22 cellular contexts compared by ENCODE assay signal in genomic region chr5:6676702-6677101, GRCh38. TPM values are rescaled to one million over a fixed set of nuclear protein-coding genes. Genes with fewer than 3 reads are reported as not detected.
A peak's percentile ranks its signal among the peaks of the same experiment; 100 is the strongest.
DNase-seq lines count a peak whose midpoint lies in the region; ATAC-seq and TF ChIP-seq lines count a peak whose summit lies in the region.
"Had no signal": no experiment of that assay in that cellular context is flagged by ENCODE, and none has a peak within 500 bp of the region (broad histone marks: within the 10 kb centered on the region; RNA-seq: fewer than 3 reads in every experiment).

No MANE protein-coding gene starts in this region.

- peaks cover 3% of the 10 kb centered on the region for H3K9me3 Mint-ChIP-seq in activated CD4-positive, alpha-beta T cell treated with anti-CD3 and anti-CD28 coated beads, Interleukin-2, amount 10 ng/mL, durations not matched to agents 24 days and 14 days
- no peaks in the 10 kb centered on the region for H3K9me3 Mint-ChIP-seq in activated naive CD8-positive, alpha-beta T cell treated with anti-CD3 and anti-CD28 coated beads, Interleukin-2, amount 50 U/mL, for 24 hours
- H3K9me3 Mint-ChIP-seq: activated CD4-positive, alpha-beta memory T cell treated with anti-CD3 and anti-CD28 coated beads, Interleukin-2, amount 10 ng/mL, durations not matched to agents 7 days and 5 days had no signal

- TF ChIP-seq CTCF in foreskin fibroblast (IDR thresholded peaks at IDR 0.05; ENCODE audit: low read depth, low read length) = no peak
- TF ChIP-seq CTCF in tibial artery (IDR thresholded peaks at IDR 0.05) = no peak
- no peak for TF ChIP-seq CTCF in GM13976 (IDR thresholded peaks at IDR 0.05; ENCODE audit: borderline replicate concordance, control extremely low read depth, extremely low read depth, insufficient read depth, missing control alignments)

- intact Hi-C loops in activated CD4-positive, alpha-beta T cell treated with anti-CD3 and anti-CD28 coated beads, Interleukin-2, amount 10 ng/mL, durations not matched to agents 24 days and 14 days (cut with micrococcal nuclease) = no loop called here
- intact Hi-C loops in tibial artery (cut with DNase I; ENCODE audit: low total_unique reads) = no loop called here

- in situ Hi-C loops in GM13976 (cut with MboI; ENCODE audit: low sequenced_read_pairs, unreplicated experiment) = no loop called here

- peak; percentile 22 for DNase-seq in activated CD4-positive, alpha-beta T cell treated with anti-CD3 and anti-CD28 coated beads, Interleukin-2, amount 10 ng/mL, durations not matched to agents 24 days and 14 days
- DNase-seq in activated CD4-positive, alpha-beta T cell treated with anti-CD3 and anti-CD28 coated beads, Interleukin-2, amount 50 U/mL, for 4 hours = no peak
- DNase-seq in RKO (ENCODE audit: low spot score) (peak; percentile 51), foreskin fibroblast (peak; percentile 11 to 27), tibial artery (no peak), GM13976 (ENCODE audit: low spot score) (no peak)
- no peak for DNase-seq in activated naive CD8-positive, alpha-beta T cell treated with anti-CD3 and anti-CD28 coated beads, Interleukin-2, amount 50 U/mL, for 24 hours
- DNase-seq: activated CD4-positive, alpha-beta memory T cell treated with anti-CD3 and anti-CD28 coated beads, Interleukin-2, amount 10 ng/mL, durations not matched to agents 7 days and 5 days; activated T-cell treated with anti-CD3 and anti-CD28 coated beads for 4 hours; amygdala; KG1; NCI-H1105; NCI-H2081 treated with DMSO at 0.1 percent for 48 hours; NCI-H446; psoas muscle; T-helper 2 cell; upper lobe of left lung had no signal

- no peak overlapping the region for H3K4me3 ChIP-seq in foreskin fibroblast (ENCODE audit: low read depth in 1 of 2, low read length in 2 of 2)
- no peak overlapping the region for H3K4me3 ChIP-seq in tibial artery
- H3K4me3 ChIP-seq: psoas muscle, SJSA1, smooth muscle cell, upper lobe of left lung had no signal

- H3K36me3 ChIP-seq in tibial artery = peaks cover 0 to 6% (median 3%) of the 10 kb centered on the region in 3 donors
- H3K36me3 ChIP-seq: neutrophil, SJSA1, upper lobe of left lung had no signal

- peaks cover 2% of the 10 kb centered on the region for H3K36me3 Mint-ChIP-seq in activated CD4-positive, alpha-beta T cell treated with anti-CD3 and anti-CD28 coated beads, Interleukin-2, amount 10 ng/mL, durations not matched to agents 24 days and 14 days (ENCODE audit: low read depth)
- no peaks in the 10 kb centered on the region for H3K36me3 Mint-ChIP-seq in activated naive CD8-positive, alpha-beta T cell treated with anti-CD3 and anti-CD28 coated beads, Interleukin-2, amount 50 U/mL, for 24 hours (ENCODE audit: low read depth)

- peaks cover 2% of the 10 kb centered on the region for H3K27me3 Mint-ChIP-seq in activated CD4-positive, alpha-beta T cell treated with anti-CD3 and anti-CD28 coated beads, Interleukin-2, amount 10 ng/mL, durations not matched to agents 24 days and 14 days
- H3K27me3 Mint-ChIP-seq in activated naive CD8-positive, alpha-beta T cell treated with anti-CD3 and anti-CD28 coated beads, Interleukin-2, amount 50 U/mL, for 24 hours = peaks cover 4% of the 10 kb centered on the region

- H3K27me3 ChIP-seq in tibial artery = no peaks in the 10 kb centered on the region
- H3K27me3 ChIP-seq: upper lobe of left lung had no signal

- no peak overlapping the region for H3K27ac ChIP-seq in tibial artery
- H3K27ac ChIP-seq: neutrophil, psoas muscle, SJSA1, upper lobe of left lung had no signal

- ATAC-seq in activated naive CD8-positive, alpha-beta T cell treated with anti-CD3 and anti-CD28 coated beads, Interleukin-2, amount 50 U/mL, for 24 hours = no peak
- no peak for ATAC-seq in HG03565 (IDR thresholded peaks at IDR 0.05; ENCODE audit: unreplicated experiment)
- ATAC-seq: psoas muscle, WTC11 had no signal

- H3K4me3 Mint-ChIP-seq in activated CD4-positive, alpha-beta T cell treated with anti-CD3 and anti-CD28 coated beads, Interleukin-2, amount 10 ng/mL, durations not matched to agents 24 days and 14 days = no peak overlapping the region
- H3K4me3 Mint-ChIP-seq in activated naive CD8-positive, alpha-beta T cell treated with anti-CD3 and anti-CD28 coated beads, Interleukin-2, amount 50 U/mL, for 24 hours = no peak overlapping the region
- H3K4me3 Mint-ChIP-seq: activated CD4-positive, alpha-beta memory T cell treated with anti-CD3 and anti-CD28 coated beads, Interleukin-2, amount 10 ng/mL, durations not matched to agents 7 days and 5 days; WTC11 had no signal

- H3K27ac Mint-ChIP-seq in activated CD4-positive, alpha-beta T cell treated with anti-CD3 and anti-CD28 coated beads, Interleukin-2, amount 10 ng/mL, durations not matched to agents 24 days and 14 days = no peak overlapping the region
- H3K27ac Mint-ChIP-seq in activated naive CD8-positive, alpha-beta T cell treated with anti-CD3 and anti-CD28 coated beads, Interleukin-2, amount 50 U/mL, for 24 hours = no peak overlapping the region
- H3K27ac Mint-ChIP-seq: activated CD4-positive, alpha-beta memory T cell treated with anti-CD3 and anti-CD28 coated beads, Interleukin-2, amount 10 ng/mL, durations not matched to agents 7 days and 5 days; WTC11 had no signal

- H3K9me3 ChIP-seq in tibial artery = no peaks in the 10 kb centered on the region
- H3K9me3 ChIP-seq: neutrophil, psoas muscle, upper lobe of left lung had no signal

- H3K4me1 Mint-ChIP-seq in activated CD4-positive, alpha-beta T cell treated with anti-CD3 and anti-CD28 coated beads, Interleukin-2, amount 10 ng/mL, durations not matched to agents 24 days and 14 days = no peaks in the 10 kb centered on the region
- H3K4me1 Mint-ChIP-seq in activated naive CD8-positive, alpha-beta T cell treated with anti-CD3 and anti-CD28 coated beads, Interleukin-2, amount 50 U/mL, for 24 hours = no peaks in the 10 kb centered on the region
- H3K4me1 Mint-ChIP-seq: activated CD4-positive, alpha-beta memory T cell treated with anti-CD3 and anti-CD28 coated beads, Interleukin-2, amount 10 ng/mL, durations not matched to agents 7 days and 5 days; WTC11 had no signal

- no peaks in the 10 kb centered on the region for H3K4me1 ChIP-seq in tibial artery
- H3K4me1 ChIP-seq: psoas muscle, SJSA1, upper lobe of left lung had no signal

RNA-seq across cellular contexts. Expression of gene TENT4A, which starts 36.5 kb away (rescaled TPM):
- 38.8 and 43.4 TPM in 2 replicates for total RNA-seq in activated CD4-positive, alpha-beta T cell treated with anti-CD3 and anti-CD28 coated beads, Interleukin-2, amount 10 ng/mL, durations not matched to agents 24 days and 14 days

RNA-seq across cellular contexts. Expression of gene SRD5A1, which starts 43.5 kb away (rescaled TPM):
- 14.8 and 16.6 TPM in 2 replicates for total RNA-seq in activated CD4-positive, alpha-beta T cell treated with anti-CD3 and anti-CD28 coated beads, Interleukin-2, amount 10 ng/mL, durations not matched to agents 24 days and 14 days

RNA-seq across cellular contexts. Expression of gene NSUN2, which starts 43.9 kb away (rescaled TPM):
- total RNA-seq in activated CD4-positive, alpha-beta T cell treated with anti-CD3 and anti-CD28 coated beads, Interleukin-2, amount 10 ng/mL, durations not matched to agents 24 days and 14 days = 138 and 140 TPM in 2 replicates

Comparison
In these comparisons a context has a peak if more than half of its experiments do, and no peak if none do; other contexts are left out.
1. DNase-seq: peak in activated CD4-positive, alpha-beta T cell treated with anti-CD3 and anti-CD28 coated beads, Interleukin-2, amount 10 ng/mL, durations not matched to agents 24 days and 14 days (single experiment), RKO (single experiment) and foreskin fibroblast (2 of 2); none in activated CD4-positive, alpha-beta T cell treated with anti-CD3 and anti-CD28 coated beads, Interleukin-2, amount 50 U/mL, for 4 hours (0 of 2), tibial artery (0 of 2), activated naive CD8-positive, alpha-beta T cell treated with anti-CD3 and anti-CD28 coated beads, Interleukin-2, amount 50 U/mL, for 24 hours (single experiment) and GM13976 (single experiment).